8 cellular contexts compared by ENCODE assay signal in the genomic region with DNA sequence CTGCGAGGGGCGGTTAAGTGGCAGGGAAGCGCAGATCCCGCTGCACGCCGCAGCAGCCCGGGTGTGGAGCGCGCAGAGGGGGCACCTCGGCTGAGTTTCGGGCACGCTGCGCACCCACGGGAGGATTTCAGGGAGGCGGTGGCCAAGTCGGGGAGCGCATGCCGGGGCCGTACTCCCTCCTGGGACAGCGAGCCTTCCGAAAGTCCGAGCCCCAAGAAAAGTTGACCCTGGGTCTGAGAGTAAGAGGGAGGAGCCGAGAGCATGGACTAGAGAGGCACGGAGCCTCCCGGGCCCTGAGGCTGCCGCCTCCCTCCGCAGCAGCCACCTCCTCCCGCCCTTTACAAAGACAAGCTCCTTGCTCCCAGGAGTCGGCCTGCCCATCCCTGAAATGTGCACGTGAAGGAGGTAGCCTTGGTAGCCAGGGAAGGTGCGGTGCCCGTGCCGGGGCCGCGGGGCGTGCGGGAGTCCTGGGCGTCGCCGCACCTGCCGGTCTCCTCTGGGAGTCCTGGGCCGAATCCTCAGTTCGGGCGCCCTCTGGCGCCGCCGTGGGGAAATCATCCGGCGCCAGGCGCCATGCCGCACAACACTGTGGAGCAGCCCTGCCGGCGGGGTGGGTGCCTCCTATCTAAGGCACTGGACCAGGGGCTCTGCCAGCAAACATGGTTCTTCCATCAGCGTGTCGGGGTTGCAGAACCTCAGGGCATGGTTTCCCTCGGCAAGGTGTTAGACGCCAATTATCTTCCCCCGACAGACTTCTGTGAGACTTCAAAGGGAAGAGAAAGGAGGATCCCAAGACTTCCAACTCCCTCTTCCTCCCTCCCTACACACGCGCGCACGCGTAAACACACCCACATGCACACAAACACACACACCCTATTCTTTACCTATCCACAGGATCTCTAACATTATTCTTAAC.
DNase-seq lines count a peak whose midpoint lies in the region; TF ChIP-seq lines count a peak whose summit lies in the region.

No MANE protein-coding gene starts in this region.

- intact Hi-C loops in left ventricle myocardium inferior (cut with micrococcal nuclease): loop anchor here (2.0 to 10.0 kb wide), 2 partner anchors 239 to 465 kb away; no protein-coding TSS in a partner anchor
- intact Hi-C loops in posterior vena cava (cut with DNase I): loop anchor here (5.0 to 10.0 kb wide), 3 partner anchors 299 to 467 kb away; no protein-coding TSS in a partner anchor

- peaks cover 18% of the 10 kb centered on the region for H3F3A ChIP-seq in SK-N-SH (replicated peaks; ENCODE audit: insufficient read depth)

- H3K27ac Mint-ChIP-seq in activated naive CD8-positive, alpha-beta T cell treated with anti-CD3 and anti-CD28 coated beads for 36 hours: no peak overlapping the region

- H3K36me3 Mint-ChIP-seq in activated naive CD8-positive, alpha-beta T cell treated with anti-CD3 and anti-CD28 coated beads for 36 hours: no peaks in the 10 kb centered on the region

- no peak overlapping the region for H3K9ac ChIP-seq in SK-N-SH

- H3K4me3 Mint-ChIP-seq in activated naive CD8-positive, alpha-beta T cell treated with anti-CD3 and anti-CD28 coated beads for 36 hours: peak overlapping the region; percentile 68

- peak; percentile 97 for TF ChIP-seq CTCF in SK-N-SH (IDR thresholded peaks at IDR 0.05)
- TF ChIP-seq CTCF in left ventricle myocardium inferior (IDR thresholded peaks at IDR 0.05; ENCODE audit: borderline replicate concordance): peak; percentile 93

- POLR2A ChIA-PET in SK-N-SH (lab: Yijun Ruan, JAX): no interaction called here

- H3K27me3 ChIP-seq in H7 (ENCODE audit: control insufficient read depth, insufficient read depth, low read length): peaks cover 11% of the 10 kb centered on the region
- peaks cover 27% of the 10 kb centered on the region; the same call in 1 of the 2 replicates for H3K27me3 ChIP-seq in SK-N-SH (ENCODE audit: insufficient read depth)
- peaks cover 14% of the 10 kb centered on the region for H3K27me3 ChIP-seq in left ventricle myocardium inferior (ENCODE audit: low read depth)

- peaks cover 66% of the 10 kb centered on the region for H3K27me3 Mint-ChIP-seq in activated naive CD8-positive, alpha-beta T cell treated with anti-CD3 and anti-CD28 coated beads for 36 hours

- no peaks in the 10 kb centered on the region for H3K36me3 ChIP-seq in H7 (replicated peaks; ENCODE audit: control insufficient read depth, insufficient read depth, low read length)
- H3K36me3 ChIP-seq in SK-N-SH (replicated peaks in 1 of 2; ENCODE audit: control insufficient read depth in 1 of 2, insufficient read depth in 2 of 2, low read length in 1 of 2): no peaks in the 10 kb centered on the region
- H3K36me3 ChIP-seq in left ventricle myocardium inferior: no peaks in the 10 kb centered on the region

- H3K9me3 ChIP-seq in SK-N-SH (no peaks in the 10 kb centered on the region), left ventricle myocardium inferior (replicated peaks) (no peaks in the 10 kb centered on the region)

- peaks cover 10% of the 10 kb centered on the region for H3K4me1 Mint-ChIP-seq in activated naive CD8-positive, alpha-beta T cell treated with anti-CD3 and anti-CD28 coated beads for 36 hours

- peak overlapping the region; percentile 83 for H3K4me2 ChIP-seq in SK-N-SH

- H3K79me2 ChIP-seq in SK-N-SH (ENCODE audit: insufficient read depth): no peaks in the 10 kb centered on the region

- peak overlapping the region; percentile 66 for H2AFZ ChIP-seq in SK-N-SH (ENCODE audit: low read depth)

- H3K27ac ChIP-seq in SK-N-SH (ENCODE audit: low read depth in 2 of 2, low read length in 1 of 2) (no peak overlapping the region), left ventricle myocardium inferior (replicated peaks) (no peak overlapping the region)

- peak overlapping the region; percentile 65 for H3K4me3 ChIP-seq in H7 (ENCODE audit: insufficient read depth, low read depth, low read length)
- peak overlapping the region; percentile 58 to 64 for H3K4me3 ChIP-seq in SK-N-SH (ENCODE audit: low read depth in 2 of 2, low read length in 1 of 2)
- peak overlapping the region; percentile 74 for H3K4me3 ChIP-seq in left ventricle myocardium inferior

- 22% methylated on average over 24 of the region's 63 CpGs for WGBS in SK-N-SH (ENCODE audit: low lambda C conversion rate)

- H3K9me2 ChIP-seq in SK-N-SH: no peaks in the 10 kb centered on the region

- no peaks in the 10 kb centered on the region for H4K20me1 ChIP-seq in SK-N-SH (ENCODE audit: insufficient read depth)

- in situ Hi-C loops in G401 (cut with HindIII; ENCODE audit: low sequenced_read_pairs): no loop called here

- H3K4me1 ChIP-seq in SK-N-SH (ENCODE audit: control insufficient read depth in 1 of 2, insufficient read depth in 2 of 2, low read depth in 1 of 2, low read length in 1 of 2) (peaks cover 4 to 9% of the 10 kb centered on the region in 2 experiments; a peak in 2 of 4 replicates), left ventricle myocardium inferior (peaks cover 13% of the 10 kb centered on the region)

- TF ChIP-seq RAD21 in SK-N-SH (IDR thresholded peaks at IDR 0.05; ENCODE audit: low read length): peak; percentile 95

- H3K9me3 Mint-ChIP-seq in activated naive CD8-positive, alpha-beta T cell treated with anti-CD3 and anti-CD28 coated beads for 36 hours: no peaks in the 10 kb centered on the region

- no peak for TF ChIP-seq EP300 in SK-N-SH (IDR thresholded peaks at IDR 0.05; ENCODE audit: borderline replicate concordance in 1 of 2, low read depth in 1 of 2, low read length in 1 of 2)

- CTCF ChIA-PET in SK-N-SH (lab: Yijun Ruan, JAX): interaction anchor here (0.6 to 3.6 kb wide), 88 partner anchors 8 to 598 kb away, joined by 3 to 47 read pairs (median 4); no protein-coding TSS in a partner anchor

- DNase-seq in G401 (ENCODE audit: low spot score): peak; percentile 74
- DNase-seq in H7: peak; percentile 93
- DNase-seq in M059J (ENCODE audit: low read depth): peak; percentile 68
- peak; percentile 96 for DNase-seq in SK-N-SH
- DNase-seq in activated naive CD8-positive, alpha-beta T cell treated with anti-CD3 and anti-CD28 coated beads for 36 hours: peak; percentile 82
- DNase-seq in left ventricle myocardium inferior: peak; percentile 78
- DNase-seq in posterior vena cava (ENCODE audit: low spot score): peak; percentile 95
- DNase-seq in ureter (ENCODE audit: low spot score): peak; percentile 79

TF ChIP-seq in SK-N-SH, 30 proteins besides CTCF, POLR2A, EP300 and RAD21:
- TF ChIP-seq YY1 (IDR thresholded peaks at IDR 0.05; ENCODE audit: low read depth): peak; percentile 65; the same call in 1 of the 2 replicates
- TF ChIP-seq SMC3 (IDR thresholded peaks at IDR 0.05; ENCODE audit: low read depth, low read length): peak; percentile 96
- peak; percentile 44; the same call in 1 of the 2 replicates for TF ChIP-seq RFX5 (IDR thresholded peaks at IDR 0.05; ENCODE audit: low read length)
- peak; percentile 30; the same call in 1 of the 2 replicates for TF ChIP-seq TAF1 (IDR thresholded peaks at IDR 0.05; ENCODE audit: borderline replicate concordance, low read depth, low read length)
- TF ChIP-seq NFIC (IDR thresholded peaks at IDR 0.05; ENCODE audit: borderline replicate concordance): no peak
- TF ChIP-seq MXI1 (IDR thresholded peaks at IDR 0.05; ENCODE audit: low read depth, low read length): 0 out of 2 replicates have a peak, but pooled peaks have one; percentile 66
- peak; percentile 44 for TF ChIP-seq CHD2 (IDR thresholded peaks at IDR 0.05; ENCODE audit: low read length, partially characterized antibody)
- TF ChIP-seq TCF12 (IDR thresholded peaks at IDR 0.05): peak; percentile 15; the same call in 1 of the 2 replicates
- TF ChIP-seq POLR2AphosphoS5 (IDR thresholded peaks at IDR 0.05; ENCODE audit: low read depth, low read length): no peak
